ENCODE assay signal across 1 cellular context in the genomic region with DNA sequence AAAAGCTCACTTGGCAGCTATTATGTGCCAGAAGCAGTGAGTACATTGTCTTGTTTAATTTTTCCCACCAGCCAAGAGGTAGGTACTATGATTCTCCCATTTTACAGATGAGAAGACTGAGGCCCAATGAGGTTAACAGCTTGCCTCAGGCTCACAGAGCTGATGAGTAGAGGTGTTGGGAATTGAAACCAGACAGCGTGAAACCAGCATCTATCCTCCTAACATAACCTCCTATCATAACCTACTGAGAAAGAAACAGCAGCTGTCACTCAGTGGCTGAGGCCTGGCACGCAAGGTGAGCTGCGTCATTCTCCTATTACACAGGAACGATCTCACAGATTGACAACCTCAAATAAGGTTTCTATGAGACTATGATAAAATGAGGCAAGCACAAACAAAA.
TF ChIP-seq lines count a peak whose summit lies in the region.

No MANE protein-coding gene starts in this region.

TF ChIP-seq in GM12878, 131 proteins besides CTCF, POLR2A, EP300 and RAD21 (continued from another document and continues in another):
- no peak for TF ChIP-seq MYC (IDR thresholded peaks at IDR 0.05; ENCODE audit: insufficient read depth, insufficient read length, insufficient replicate concordance, low read length, severe bottlenecking)
- TF ChIP-seq STAT3 (IDR thresholded peaks at IDR 0.05; ENCODE audit: low read depth, low read length), result no peak
- peak; percentile 85 for TF ChIP-seq CREM (IDR thresholded peaks at IDR 0.05; ENCODE audit: low read depth)
- TF ChIP-seq ATF7 (IDR thresholded peaks at IDR 0.05; ENCODE audit: low read depth), result 0 out of 2 replicates have a peak, but pooled peaks have one; percentile 34
- no peak for TF ChIP-seq RFX5 (IDR thresholded peaks at IDR 0.05; ENCODE audit: low read depth, low read length)
- TF ChIP-seq FOXM1 (IDR thresholded peaks at IDR 0.05; ENCODE audit: low read depth, low read length), result peak; percentile 78; the same call in 1 of the 2 replicates
- TF ChIP-seq, protein P1, sequence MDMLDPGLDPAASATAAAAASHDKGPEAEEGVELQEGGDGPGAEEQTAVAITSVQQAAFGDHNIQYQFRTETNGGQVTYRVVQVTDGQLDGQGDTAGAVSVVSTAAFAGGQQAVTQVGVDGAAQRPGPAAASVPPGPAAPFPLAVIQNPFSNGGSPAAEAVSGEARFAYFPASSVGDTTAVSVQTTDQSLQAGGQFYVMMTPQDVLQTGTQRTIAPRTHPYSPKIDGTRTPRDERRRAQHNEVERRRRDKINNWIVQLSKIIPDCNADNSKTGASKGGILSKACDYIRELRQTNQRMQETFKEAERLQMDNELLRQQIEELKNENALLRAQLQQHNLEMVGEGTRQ (IDR thresholded peaks at IDR 0.05; ENCODE audit: borderline replicate concordance, low read depth, low read length), result no peak
- TF ChIP-seq, protein P2, sequence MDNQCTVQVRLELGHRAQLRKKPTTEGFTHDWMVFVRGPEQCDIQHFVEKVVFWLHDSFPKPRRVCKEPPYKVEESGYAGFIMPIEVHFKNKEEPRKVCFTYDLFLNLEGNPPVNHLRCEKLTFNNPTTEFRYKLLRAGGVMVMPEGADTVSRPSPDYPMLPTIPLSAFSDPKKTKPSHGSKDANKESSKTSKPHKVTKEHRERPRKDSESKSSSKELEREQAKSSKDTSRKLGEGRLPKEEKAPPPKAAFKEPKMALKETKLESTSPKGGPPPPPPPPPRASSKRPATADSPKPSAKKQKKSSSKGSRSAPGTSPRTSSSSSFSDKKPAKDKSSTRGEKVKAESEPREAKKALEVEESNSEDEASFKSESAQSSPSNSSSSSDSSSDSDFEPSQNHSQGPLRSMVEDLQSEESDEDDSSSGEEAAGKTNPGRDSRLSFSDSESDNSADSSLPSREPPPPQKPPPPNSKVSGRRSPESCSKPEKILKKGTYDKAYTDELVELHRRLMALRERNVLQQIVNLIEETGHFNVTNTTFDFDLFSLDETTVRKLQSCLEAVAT (IDR thresholded peaks at IDR 0.05), result no peak
- no peak for TF ChIP-seq NRF1 (conservative IDR thresholded peaks at IDR 0.05; ENCODE audit: low read depth, low read length)
- TF ChIP-seq KDM1A (IDR thresholded peaks at IDR 0.05; ENCODE audit: borderline replicate concordance), result no peak
- TF ChIP-seq SIX5 (IDR thresholded peaks at IDR 0.05; ENCODE audit: low read depth, low read length, severe bottlenecking), result no peak
- TF ChIP-seq HDAC2 (IDR thresholded peaks at IDR 0.05), result no peak
- no peak for TF ChIP-seq MEF2A (IDR thresholded peaks at IDR 0.05; ENCODE audit: insufficient read depth, low read depth, low read length)
- no peak for TF ChIP-seq YY1 (IDR thresholded peaks at IDR 0.05; ENCODE audit: low read depth, low read length)
- no peak for TF ChIP-seq MEF2B (IDR thresholded peaks at IDR 0.05; ENCODE audit: partially characterized antibody, poor library complexity, severe bottlenecking)
- no peak for TF ChIP-seq ZNF384 (IDR thresholded peaks at IDR 0.05; ENCODE audit: borderline replicate concordance, low read depth, low read length)
- TF ChIP-seq JUNB (IDR thresholded peaks at IDR 0.05), result no peak; the same call in 1 of the 2 replicates
- TF ChIP-seq, protein P3, sequence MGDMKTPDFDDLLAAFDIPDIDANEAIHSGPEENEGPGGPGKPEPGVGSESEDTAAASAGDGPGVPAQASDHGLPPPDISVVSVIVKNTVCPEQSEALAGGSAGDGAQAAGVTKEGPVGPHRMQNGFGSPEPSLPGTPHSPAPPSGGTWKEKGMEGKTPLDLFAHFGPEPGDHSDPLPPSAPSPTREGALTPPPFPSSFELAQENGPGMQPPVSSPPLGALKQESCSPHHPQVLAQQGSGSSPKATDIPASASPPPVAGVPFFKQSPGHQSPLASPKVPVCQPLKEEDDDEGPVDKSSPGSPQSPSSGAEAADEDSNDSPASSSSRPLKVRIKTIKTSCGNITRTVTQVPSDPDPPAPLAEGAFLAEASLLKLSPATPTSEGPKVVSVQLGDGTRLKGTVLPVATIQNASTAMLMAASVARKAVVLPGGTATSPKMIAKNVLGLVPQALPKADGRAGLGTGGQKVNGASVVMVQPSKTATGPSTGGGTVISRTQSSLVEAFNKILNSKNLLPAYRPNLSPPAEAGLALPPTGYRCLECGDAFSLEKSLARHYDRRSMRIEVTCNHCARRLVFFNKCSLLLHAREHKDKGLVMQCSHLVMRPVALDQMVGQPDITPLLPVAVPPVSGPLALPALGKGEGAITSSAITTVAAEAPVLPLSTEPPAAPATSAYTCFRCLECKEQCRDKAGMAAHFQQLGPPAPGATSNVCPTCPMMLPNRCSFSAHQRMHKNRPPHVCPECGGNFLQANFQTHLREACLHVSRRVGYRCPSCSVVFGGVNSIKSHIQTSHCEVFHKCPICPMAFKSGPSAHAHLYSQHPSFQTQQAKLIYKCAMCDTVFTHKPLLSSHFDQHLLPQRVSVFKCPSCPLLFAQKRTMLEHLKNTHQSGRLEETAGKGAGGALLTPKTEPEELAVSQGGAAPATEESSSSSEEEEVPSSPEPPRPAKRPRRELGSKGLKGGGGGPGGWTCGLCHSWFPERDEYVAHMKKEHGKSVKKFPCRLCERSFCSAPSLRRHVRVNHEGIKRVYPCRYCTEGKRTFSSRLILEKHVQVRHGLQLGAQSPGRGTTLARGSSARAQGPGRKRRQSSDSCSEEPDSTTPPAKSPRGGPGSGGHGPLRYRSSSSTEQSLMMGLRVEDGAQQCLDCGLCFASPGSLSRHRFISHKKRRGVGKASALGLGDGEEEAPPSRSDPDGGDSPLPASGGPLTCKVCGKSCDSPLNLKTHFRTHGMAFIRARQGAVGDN (IDR thresholded peaks at IDR 0.05), result no peak
- no peak for TF ChIP-seq TAF1 (IDR thresholded peaks at IDR 0.05; ENCODE audit: borderline replicate concordance, low read depth, low read length)
- TF ChIP-seq, protein P4, sequence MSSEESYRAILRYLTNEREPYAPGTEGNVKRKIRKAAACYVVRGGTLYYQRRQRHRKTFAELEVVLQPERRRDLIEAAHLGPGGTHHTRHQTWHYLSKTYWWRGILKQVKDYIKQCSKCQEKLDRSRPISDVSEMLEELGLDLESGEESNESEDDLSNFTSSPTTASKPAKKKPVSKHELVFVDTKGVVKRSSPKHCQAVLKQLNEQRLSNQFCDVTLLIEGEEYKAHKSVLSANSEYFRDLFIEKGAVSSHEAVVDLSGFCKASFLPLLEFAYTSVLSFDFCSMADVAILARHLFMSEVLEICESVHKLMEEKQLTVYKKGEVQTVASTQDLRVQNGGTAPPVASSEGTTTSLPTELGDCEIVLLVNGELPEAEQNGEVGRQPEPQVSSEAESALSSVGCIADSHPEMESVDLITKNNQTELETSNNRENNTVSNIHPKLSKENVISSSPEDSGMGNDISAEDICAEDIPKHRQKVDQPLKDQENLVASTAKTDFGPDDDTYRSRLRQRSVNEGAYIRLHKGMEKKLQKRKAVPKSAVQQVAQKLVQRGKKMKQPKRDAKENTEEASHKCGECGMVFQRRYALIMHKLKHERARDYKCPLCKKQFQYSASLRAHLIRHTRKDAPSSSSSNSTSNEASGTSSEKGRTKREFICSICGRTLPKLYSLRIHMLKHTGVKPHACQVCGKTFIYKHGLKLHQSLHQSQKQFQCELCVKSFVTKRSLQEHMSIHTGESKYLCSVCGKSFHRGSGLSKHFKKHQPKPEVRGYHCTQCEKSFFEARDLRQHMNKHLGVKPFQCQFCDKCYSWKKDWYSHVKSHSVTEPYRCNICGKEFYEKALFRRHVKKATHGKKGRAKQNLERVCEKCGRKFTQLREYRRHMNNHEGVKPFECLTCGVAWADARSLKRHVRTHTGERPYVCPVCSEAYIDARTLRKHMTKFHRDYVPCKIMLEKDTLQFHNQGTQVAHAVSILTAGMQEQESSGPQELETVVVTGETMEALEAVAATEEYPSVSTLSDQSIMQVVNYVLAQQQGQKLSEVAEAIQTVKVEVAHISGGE (CRISPR knock-in tag; IDR thresholded peaks at IDR 0.05), result no peak
- TF ChIP-seq HDAC6 (IDR thresholded peaks at IDR 0.05; ENCODE audit: unreplicated experiment), result no peak
- TF ChIP-seq EGR1 (IDR thresholded peaks at IDR 0.05; ENCODE audit: borderline replicate concordance in 1 of 2, low read depth in 2 of 2, low read length in 2 of 2), result no peak
- TF ChIP-seq SREBF2 (IDR thresholded peaks at IDR 0.05; ENCODE audit: low read length), result no peak
- TF ChIP-seq, protein P5, sequence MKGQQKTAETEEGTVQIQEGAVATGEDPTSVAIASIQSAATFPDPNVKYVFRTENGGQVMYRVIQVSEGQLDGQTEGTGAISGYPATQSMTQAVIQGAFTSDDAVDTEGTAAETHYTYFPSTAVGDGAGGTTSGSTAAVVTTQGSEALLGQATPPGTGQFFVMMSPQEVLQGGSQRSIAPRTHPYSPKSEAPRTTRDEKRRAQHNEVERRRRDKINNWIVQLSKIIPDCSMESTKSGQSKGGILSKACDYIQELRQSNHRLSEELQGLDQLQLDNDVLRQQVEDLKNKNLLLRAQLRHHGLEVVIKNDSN (IDR thresholded peaks at IDR 0.05; ENCODE audit: borderline replicate concordance, extremely low read length, insufficient read depth, low read depth, low read length), result no peak
- TF ChIP-seq EED (IDR thresholded peaks at IDR 0.05; ENCODE audit: low read depth), result peak; percentile 63
- TF ChIP-seq, protein P6, sequence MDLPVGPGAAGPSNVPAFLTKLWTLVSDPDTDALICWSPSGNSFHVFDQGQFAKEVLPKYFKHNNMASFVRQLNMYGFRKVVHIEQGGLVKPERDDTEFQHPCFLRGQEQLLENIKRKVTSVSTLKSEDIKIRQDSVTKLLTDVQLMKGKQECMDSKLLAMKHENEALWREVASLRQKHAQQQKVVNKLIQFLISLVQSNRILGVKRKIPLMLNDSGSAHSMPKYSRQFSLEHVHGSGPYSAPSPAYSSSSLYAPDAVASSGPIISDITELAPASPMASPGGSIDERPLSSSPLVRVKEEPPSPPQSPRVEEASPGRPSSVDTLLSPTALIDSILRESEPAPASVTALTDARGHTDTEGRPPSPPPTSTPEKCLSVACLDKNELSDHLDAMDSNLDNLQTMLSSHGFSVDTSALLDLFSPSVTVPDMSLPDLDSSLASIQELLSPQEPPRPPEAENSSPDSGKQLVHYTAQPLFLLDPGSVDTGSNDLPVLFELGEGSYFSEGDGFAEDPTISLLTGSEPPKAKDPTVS (IDR thresholded peaks at IDR 0.05; ENCODE audit: low read depth, low read length), result no peak
- peak; percentile 94 for TF ChIP-seq ZNF217 (IDR thresholded peaks at IDR 0.05)
- no peak for TF ChIP-seq BACH1 (IDR thresholded peaks at IDR 0.05; ENCODE audit: borderline replicate concordance)
- TF ChIP-seq, protein P7, sequence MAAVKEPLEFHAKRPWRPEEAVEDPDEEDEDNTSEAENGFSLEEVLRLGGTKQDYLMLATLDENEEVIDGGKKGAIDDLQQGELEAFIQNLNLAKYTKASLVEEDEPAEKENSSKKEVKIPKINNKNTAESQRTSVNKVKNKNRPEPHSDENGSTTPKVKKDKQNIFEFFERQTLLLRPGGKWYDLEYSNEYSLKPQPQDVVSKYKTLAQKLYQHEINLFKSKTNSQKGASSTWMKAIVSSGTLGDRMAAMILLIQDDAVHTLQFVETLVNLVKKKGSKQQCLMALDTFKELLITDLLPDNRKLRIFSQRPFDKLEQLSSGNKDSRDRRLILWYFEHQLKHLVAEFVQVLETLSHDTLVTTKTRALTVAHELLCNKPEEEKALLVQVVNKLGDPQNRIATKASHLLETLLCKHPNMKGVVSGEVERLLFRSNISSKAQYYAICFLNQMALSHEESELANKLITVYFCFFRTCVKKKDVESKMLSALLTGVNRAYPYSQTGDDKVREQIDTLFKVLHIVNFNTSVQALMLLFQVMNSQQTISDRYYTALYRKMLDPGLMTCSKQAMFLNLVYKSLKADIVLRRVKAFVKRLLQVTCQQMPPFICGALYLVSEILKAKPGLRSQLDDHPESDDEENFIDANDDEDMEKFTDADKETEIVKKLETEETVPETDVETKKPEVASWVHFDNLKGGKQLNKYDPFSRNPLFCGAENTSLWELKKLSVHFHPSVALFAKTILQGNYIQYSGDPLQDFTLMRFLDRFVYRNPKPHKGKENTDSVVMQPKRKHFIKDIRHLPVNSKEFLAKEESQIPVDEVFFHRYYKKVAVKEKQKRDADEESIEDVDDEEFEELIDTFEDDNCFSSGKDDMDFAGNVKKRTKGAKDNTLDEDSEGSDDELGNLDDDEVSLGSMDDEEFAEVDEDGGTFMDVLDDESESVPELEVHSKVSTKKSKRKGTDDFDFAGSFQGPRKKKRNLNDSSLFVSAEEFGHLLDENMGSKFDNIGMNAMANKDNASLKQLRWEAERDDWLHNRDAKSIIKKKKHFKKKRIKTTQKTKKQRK (IDR thresholded peaks at IDR 0.05; ENCODE audit: low read depth, low read length), result no peak
- no peak for TF ChIP-seq HDGF (IDR thresholded peaks at IDR 0.05)
- TF ChIP-seq RBBP5 (conservative IDR thresholded peaks at IDR 0.05), result no peak
- no peak for TF ChIP-seq NR2C1 (IDR thresholded peaks at IDR 0.05)
- no peak for TF ChIP-seq CBX5 (IDR thresholded peaks at IDR 0.05; ENCODE audit: low read depth)
- TF ChIP-seq CREB1 (IDR thresholded peaks at IDR 0.05; ENCODE audit: low read depth), result peak; percentile 78
- TF ChIP-seq, protein P8, sequence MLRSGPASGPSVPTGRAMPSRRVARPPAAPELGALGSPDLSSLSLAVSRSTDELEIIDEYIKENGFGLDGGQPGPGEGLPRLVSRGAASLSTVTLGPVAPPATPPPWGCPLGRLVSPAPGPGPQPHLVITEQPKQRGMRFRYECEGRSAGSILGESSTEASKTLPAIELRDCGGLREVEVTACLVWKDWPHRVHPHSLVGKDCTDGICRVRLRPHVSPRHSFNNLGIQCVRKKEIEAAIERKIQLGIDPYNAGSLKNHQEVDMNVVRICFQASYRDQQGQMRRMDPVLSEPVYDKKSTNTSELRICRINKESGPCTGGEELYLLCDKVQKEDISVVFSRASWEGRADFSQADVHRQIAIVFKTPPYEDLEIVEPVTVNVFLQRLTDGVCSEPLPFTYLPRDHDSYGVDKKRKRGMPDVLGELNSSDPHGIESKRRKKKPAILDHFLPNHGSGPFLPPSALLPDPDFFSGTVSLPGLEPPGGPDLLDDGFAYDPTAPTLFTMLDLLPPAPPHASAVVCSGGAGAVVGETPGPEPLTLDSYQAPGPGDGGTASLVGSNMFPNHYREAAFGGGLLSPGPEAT (IDR thresholded peaks at IDR 0.05; ENCODE audit: low read depth), result no peak
- TF ChIP-seq ZSCAN29 (IDR thresholded peaks at IDR 0.05), result no peak
- no peak for TF ChIP-seq BRCA1 (IDR thresholded peaks at IDR 0.05; ENCODE audit: low read depth, low read length)
- TF ChIP-seq YBX1 (IDR thresholded peaks at IDR 0.05), result no peak
- no peak for TF ChIP-seq CBFB (IDR thresholded peaks at IDR 0.05; ENCODE audit: low read depth)
- TF ChIP-seq, protein P9, sequence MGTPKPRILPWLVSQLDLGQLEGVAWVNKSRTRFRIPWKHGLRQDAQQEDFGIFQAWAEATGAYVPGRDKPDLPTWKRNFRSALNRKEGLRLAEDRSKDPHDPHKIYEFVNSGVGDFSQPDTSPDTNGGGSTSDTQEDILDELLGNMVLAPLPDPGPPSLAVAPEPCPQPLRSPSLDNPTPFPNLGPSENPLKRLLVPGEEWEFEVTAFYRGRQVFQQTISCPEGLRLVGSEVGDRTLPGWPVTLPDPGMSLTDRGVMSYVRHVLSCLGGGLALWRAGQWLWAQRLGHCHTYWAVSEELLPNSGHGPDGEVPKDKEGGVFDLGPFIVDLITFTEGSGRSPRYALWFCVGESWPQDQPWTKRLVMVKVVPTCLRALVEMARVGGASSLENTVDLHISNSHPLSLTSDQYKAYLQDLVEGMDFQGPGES (IDR thresholded peaks at IDR 0.05), result no peak
- TF ChIP-seq ZZZ3 (IDR thresholded peaks at IDR 0.05; ENCODE audit: control insufficient read depth, insufficient read length, low read depth), result no peak
- TF ChIP-seq ZNF207 (IDR thresholded peaks at IDR 0.05; ENCODE audit: borderline replicate concordance), result no peak
- no peak for TF ChIP-seq SMAD5 (IDR thresholded peaks at IDR 0.05; ENCODE audit: low read depth)
- TF ChIP-seq MTA2 (IDR thresholded peaks at IDR 0.05; ENCODE audit: low read depth), result no peak
